Comparison of ENCODE assay signal across 8 cellular contexts in the genomic region with DNA sequence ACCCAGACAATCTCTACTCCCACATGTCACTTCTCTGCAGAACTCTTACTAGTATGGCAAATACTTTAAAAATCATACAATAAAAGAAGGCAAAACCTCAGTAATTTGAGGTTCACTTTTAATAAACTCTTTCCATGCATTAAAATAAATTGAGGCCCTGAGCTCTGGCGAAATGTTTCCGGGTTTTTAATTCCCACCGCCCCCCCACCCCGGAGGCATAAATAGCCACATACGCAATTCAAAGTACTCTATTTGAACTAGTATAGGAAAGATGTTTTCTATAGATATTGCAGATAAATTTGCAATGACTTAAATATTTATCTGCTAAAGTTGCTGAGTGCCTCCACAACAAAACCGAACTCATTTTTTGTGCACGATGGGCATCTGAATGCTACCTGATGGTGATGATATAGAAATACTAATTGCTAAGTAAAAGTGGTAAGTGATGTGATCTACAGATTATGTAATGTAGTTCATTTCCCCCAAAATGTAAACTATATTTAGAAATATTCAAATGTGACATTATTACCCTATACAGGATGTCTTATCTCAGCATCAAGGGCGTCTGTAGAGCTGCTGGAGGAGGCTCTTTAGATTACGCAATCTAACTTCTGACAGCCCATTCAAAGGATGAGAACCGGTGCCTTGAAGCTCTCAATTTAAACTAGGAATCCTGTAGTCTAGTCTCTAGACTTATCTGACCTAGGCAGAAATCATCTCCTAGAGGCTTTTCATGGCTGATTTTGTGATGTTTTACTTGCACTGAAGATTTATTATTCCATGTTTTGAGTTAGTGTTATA. TPM values are rescaled to one million over a fixed set of nuclear protein-coding genes. Genes with fewer than 3 reads are reported as not detected.
DNase-seq lines count a peak whose midpoint lies in the region; ATAC-seq, FAIRE-seq and TF ChIP-seq lines count a peak whose summit lies in the region.

No MANE protein-coding gene starts in this region.

- DNase-seq in left ventricle myocardium inferior (no peak), cardiac septum (ENCODE audit: low spot score) (no peak), caudate nucleus (lab: John Stamatoyannopoulos, UW) (peak in 3 of 61 donors; percentile 9 to 49 (median 29)), frontal cortex (ENCODE audit: low spot score in 2 of 2) (no peak)

- H3K36me3 ChIP-seq in left ventricle myocardium inferior, result peaks cover 19% of the 10 kb centered on the region
- peaks cover 18% of the 10 kb centered on the region for H3K36me3 ChIP-seq in OCI-LY1 (ENCODE audit: insufficient read depth, low read length)
- H3K36me3 ChIP-seq in muscle layer of colon (ENCODE audit: insufficient read depth, low read length), result peaks cover 18% of the 10 kb centered on the region

- peaks cover 80% of the 10 kb centered on the region for H3K4me1 ChIP-seq in left ventricle myocardium inferior
- peaks cover 79% of the 10 kb centered on the region for H3K4me1 ChIP-seq in OCI-LY1 (ENCODE audit: insufficient read depth, low read length, severe bottlenecking)
- peaks cover 47% of the 10 kb centered on the region for H3K4me1 ChIP-seq in muscle layer of colon (ENCODE audit: insufficient read depth, low read length)

- H3K27me3 ChIP-seq in left ventricle myocardium inferior (ENCODE audit: low read depth) (no peaks in the 10 kb centered on the region), OCI-LY1 (ENCODE audit: insufficient read depth, low read length) (no peaks in the 10 kb centered on the region), muscle layer of colon (ENCODE audit: control insufficient read depth in 1 of 2, insufficient read depth in 2 of 2, low read length in 2 of 2) (no peaks in the 10 kb centered on the region)

- FAIRE-seq in frontal cortex (lab: Jason Lieb, UNC), result no peak

- no peaks in the 10 kb centered on the region for H4K20me1 ChIP-seq in OCI-LY1 (ENCODE audit: insufficient read depth, low read length)

- intact Hi-C loops in left ventricle myocardium inferior (cut with micrococcal nuclease) (loop anchor here (5.0 to 10.0 kb wide), 2 partner anchors 383 to 481 kb away; no protein-coding TSS in a partner anchor), cardiac septum (cut with DNase I) (loop anchor here (5.0 kb wide), 1 partner anchor 316 kb away; no protein-coding TSS in a partner anchor)

- peak overlapping the region; percentile 10; the same call in 1 of the 2 replicates for H3K9ac ChIP-seq in OCI-LY1 (ENCODE audit: low read length)
- peak overlapping the region; percentile 94 for H3K9ac ChIP-seq in muscle layer of colon (ENCODE audit: low read length)

- H3F3A ChIP-seq in OCI-LY1 (ENCODE audit: insufficient read depth, low read length), result peaks cover 26% of the 10 kb centered on the region

- peak overlapping the region; percentile 79 for H3K4me2 ChIP-seq in OCI-LY1 (ENCODE audit: low read length)

- peak overlapping the region; percentile 87 for H3K4me3 ChIP-seq in left ventricle myocardium inferior
- H3K4me3 ChIP-seq in OCI-LY1 (ENCODE audit: low read depth, low read length, poor library complexity, severe bottlenecking), result peak overlapping the region; percentile 7
- peak overlapping the region in 1 of 2 donors; percentile 4 for H3K4me3 ChIP-seq in muscle layer of colon (ENCODE audit: low read depth in 1 of 2, low read length in 2 of 2)

- TF ChIP-seq CTCF in left ventricle myocardium inferior (IDR thresholded peaks at IDR 0.05; ENCODE audit: borderline replicate concordance) (no peak), OCI-LY1 (IDR thresholded peaks at IDR 0.05; ENCODE audit: low read length) (no peak)

- ATAC-seq in HG03460 (IDR thresholded peaks at IDR 0.05; ENCODE audit: unreplicated experiment), result no peak
- ATAC-seq in GM19395 (IDR thresholded peaks at IDR 0.05; ENCODE audit: unreplicated experiment), result no peak

- H3K9me3 ChIP-seq in left ventricle myocardium inferior (replicated peaks), result no peaks in the 10 kb centered on the region
- 0 out of 2 replicates have a peak, but pooled peaks cover 3% of the 10 kb centered on the region for H3K9me3 ChIP-seq in OCI-LY1 (ENCODE audit: low read length)
- no peaks in the 10 kb centered on the region for H3K9me3 ChIP-seq in muscle layer of colon (ENCODE audit: low read length)

- H2AFZ ChIP-seq in OCI-LY1 (ENCODE audit: low read length), result no peak overlapping the region

- peaks cover 31% of the 10 kb centered on the region for H3K79me2 ChIP-seq in OCI-LY1 (ENCODE audit: insufficient read depth, low read length)

- H3K27ac ChIP-seq in left ventricle myocardium inferior (replicated peaks) (peak overlapping the region; percentile 100), OCI-LY1 (ENCODE audit: low read depth, low read length, poor library complexity, severe bottlenecking) (peak overlapping the region; percentile 85), caudate nucleus (ENCODE audit: low read depth, low read length) (peak overlapping the region; percentile 99), muscle layer of colon (ENCODE audit: low read depth, low read length) (peak overlapping the region; percentile 90)

- H3K9me2 ChIP-seq in OCI-LY1 (ENCODE audit: low read depth, low read length), result no peaks in the 10 kb centered on the region

RNA-seq across cellular contexts. Expression of a gene that starts 8.6 kb away (rescaled TPM):
- 126 TPM for total RNA-seq in left ventricle myocardium inferior
- 65.6 TPM for total RNA-seq in cardiac septum
- 97.0 TPM for total RNA-seq in frontal cortex
